28 cellular contexts compared by ENCODE assay signal in genomic region chr4:131344761-131345160, GRCh38.
"Had no signal": no experiment of that assay in that cellular context is flagged by ENCODE, and none has a peak within 500 bp of the region (broad histone marks: within the 10 kb centered on the region; RNA-seq: fewer than 3 reads in every experiment).

No MANE protein-coding gene starts in this region.

- H3K4me1 Mint-ChIP-seq: activated CD4-positive, alpha-beta memory T cell treated with anti-CD3 and anti-CD28 coated beads, Interleukin-2, amount 10 ng/mL, durations not matched to agents 7 days and 5 days; activated CD4-positive, alpha-beta T cell treated with anti-CD3 and anti-CD28 coated beads, Interleukin-2, amount 10 ng/mL, durations not matched to agents 7 days and 5 days; activated naive CD4-positive, alpha-beta T cell treated with anti-CD3 and anti-CD28 coated beads, Interleukin-2, amount 10 ng/mL, durations not matched to agents 7 days and 5 days; brain; T-helper 17 cell had no signal

- H3K4me3 Mint-ChIP-seq: activated CD4-positive, alpha-beta memory T cell treated with anti-CD3 and anti-CD28 coated beads, Interleukin-2, amount 10 ng/mL, durations not matched to agents 7 days and 5 days; activated CD4-positive, alpha-beta T cell treated with anti-CD3 and anti-CD28 coated beads, Interleukin-2, amount 10 ng/mL, durations not matched to agents 7 days and 5 days; activated naive CD4-positive, alpha-beta T cell treated with anti-CD3 and anti-CD28 coated beads, Interleukin-2, amount 10 ng/mL, durations not matched to agents 7 days and 5 days; activated naive CD8-positive, alpha-beta T cell treated with anti-CD3 and anti-CD28 coated beads, Interleukin-2, amount 10 ng/mL, durations not matched to agents 7 days and 5 days; activated T-cell treated with anti-CD3 and anti-CD28 coated beads, Interleukin-2, amount 50 U/mL, for 24 hours; activated T-cell treated with anti-CD3 and anti-CD28 coated beads, Interleukin-2, amount 50 U/mL, for 72 hours; brain; T-helper 17 cell had no signal

- H3K9me3 Mint-ChIP-seq: activated CD4-positive, alpha-beta memory T cell treated with anti-CD3 and anti-CD28 coated beads, Interleukin-2, amount 10 ng/mL, durations not matched to agents 7 days and 5 days; activated CD4-positive, alpha-beta T cell treated with anti-CD3 and anti-CD28 coated beads, Interleukin-2, amount 10 ng/mL, durations not matched to agents 7 days and 5 days; activated naive CD4-positive, alpha-beta T cell treated with anti-CD3 and anti-CD28 coated beads, Interleukin-2, amount 10 ng/mL, durations not matched to agents 7 days and 5 days; activated T-cell treated with anti-CD3 and anti-CD28 coated beads, Interleukin-2, amount 50 U/mL, for 24 hours; brain had no signal

- H3K36me3 Mint-ChIP-seq: activated naive CD4-positive, alpha-beta T cell treated with anti-CD3 and anti-CD28 coated beads, Interleukin-2, amount 10 ng/mL, durations not matched to agents 7 days and 5 days; activated naive CD4-positive, alpha-beta T cell treated with anti-CD3 and anti-CD28 coated beads, Interleukin-2, amount 50 U/mL, for 72 hours; activated naive CD8-positive, alpha-beta T cell treated with anti-CD3 and anti-CD28 coated beads, Interleukin-2, amount 10 ng/mL, durations not matched to agents 7 days and 5 days; brain had no signal

- H3K27ac Mint-ChIP-seq: activated CD4-positive, alpha-beta memory T cell treated with anti-CD3 and anti-CD28 coated beads, Interleukin-2, amount 10 ng/mL, durations not matched to agents 7 days and 5 days; activated CD4-positive, alpha-beta T cell treated with anti-CD3 and anti-CD28 coated beads, Interleukin-2, amount 10 ng/mL, durations not matched to agents 7 days and 5 days; activated naive CD4-positive, alpha-beta T cell treated with anti-CD3 and anti-CD28 coated beads, Interleukin-2, amount 10 ng/mL, durations not matched to agents 7 days and 5 days; activated naive CD4-positive, alpha-beta T cell treated with anti-CD3 and anti-CD28 coated beads, Interleukin-2, amount 50 U/mL, for 72 hours; activated naive CD8-positive, alpha-beta T cell treated with anti-CD3 and anti-CD28 coated beads, Interleukin-2, amount 10 ng/mL, durations not matched to agents 7 days and 5 days; activated T-cell treated with anti-CD3 and anti-CD28 coated beads, Interleukin-2, amount 50 U/mL, for 24 hours; activated T-cell treated with anti-CD3 and anti-CD28 coated beads, Interleukin-2, amount 50 U/mL, for 72 hours; brain; T-helper 17 cell had no signal

- H3K27me3 Mint-ChIP-seq: activated CD4-positive, alpha-beta memory T cell treated with anti-CD3 and anti-CD28 coated beads, Interleukin-2, amount 10 ng/mL, durations not matched to agents 7 days and 5 days; activated CD4-positive, alpha-beta T cell treated with anti-CD3 and anti-CD28 coated beads, Interleukin-2, amount 10 ng/mL, durations not matched to agents 7 days and 5 days; activated naive CD4-positive, alpha-beta T cell treated with anti-CD3 and anti-CD28 coated beads, Interleukin-2, amount 10 ng/mL, durations not matched to agents 7 days and 5 days; activated naive CD8-positive, alpha-beta T cell treated with anti-CD3 and anti-CD28 coated beads, Interleukin-2, amount 10 ng/mL, durations not matched to agents 7 days and 5 days; activated T-cell treated with anti-CD3 and anti-CD28 coated beads, Interleukin-2, amount 50 U/mL, for 24 hours; brain; T-helper 17 cell had no signal

- H3K36me3 ChIP-seq: ascending aorta, breast epithelium, cardiac muscle cell, colonic mucosa, esophagus squamous epithelium, gastroesophageal sphincter, heart right ventricle had no signal

- ATAC-seq: activated naive CD4-positive, alpha-beta T cell treated with anti-CD3 and anti-CD28 coated beads, Interleukin-2, amount 50 U/mL, for 72 hours; activated T-cell treated with anti-CD3 and anti-CD28 coated beads, Interleukin-2, amount 50 U/mL, for 72 hours; gastroesophageal sphincter; heart right ventricle; T-helper 17 cell had no signal

- H3K27me3 ChIP-seq: ascending aorta, breast epithelium, cardiac muscle cell, colonic mucosa, esophagus squamous epithelium, gastroesophageal sphincter, heart right ventricle had no signal

- H3K4me1 ChIP-seq: ascending aorta, breast epithelium, colonic mucosa, esophagus squamous epithelium, gastroesophageal sphincter, heart right ventricle had no signal

- H3K4me3 ChIP-seq: ascending aorta, breast epithelium, cardiac muscle cell, colonic mucosa, esophagus squamous epithelium, gastroesophageal sphincter, heart right ventricle had no signal

- DNase-seq: activated CD4-positive, alpha-beta memory T cell treated with anti-CD3 and anti-CD28 coated beads, Interleukin-2, amount 10 ng/mL, durations not matched to agents 7 days and 5 days; activated CD4-positive, alpha-beta T cell treated with anti-CD3 and anti-CD28 coated beads for 1 hour; activated CD4-positive, alpha-beta T cell treated with anti-CD3 and anti-CD28 coated beads for 4 hours; activated CD4-positive, alpha-beta T cell treated with anti-CD3 and anti-CD28 coated beads, Interleukin-2, amount 10 ng/mL, durations not matched to agents 7 days and 5 days; activated CD4-positive, alpha-beta T cell treated with anti-CD3 and anti-CD28 coated beads, Interleukin-2, amount 50 U/mL, for 4 hours; activated CD8-positive, alpha-beta memory T cell treated with anti-CD3 and anti-CD28 coated beads, Interleukin-2, amount 50 U/mL, for 48 hours; activated gamma-delta T cell; activated naive CD4-positive, alpha-beta T cell; activated naive CD4-positive, alpha-beta T cell treated with anti-CD3 and anti-CD28 coated beads, Interleukin-2, amount 10 ng/mL, durations not matched to agents 7 days and 5 days; activated naive CD8-positive, alpha-beta T cell treated with anti-CD3 and anti-CD28 coated beads, Interleukin-2, amount 10 ng/mL, durations not matched to agents 7 days and 5 days; activated T-cell treated with anti-CD3 and anti-CD28 coated beads for 4 hours; activated T-cell treated with anti-CD3 and anti-CD28 coated beads, Interleukin-2, amount 50 U/mL, for 24 hours; activated T-cell treated with anti-CD3 and anti-CD28 coated beads, Interleukin-2, amount 50 U/mL, for 72 hours; central memory CD4-positive, alpha-beta T cell; cerebellar nuclear complex; colonic mucosa; effector CD8-positive, alpha-beta T cell; esophagus squamous epithelium; foreskin melanocyte; heart right ventricle; T-helper 17 cell had no signal

- H3K9me3 ChIP-seq: ascending aorta, breast epithelium, colonic mucosa, esophagus squamous epithelium, gastroesophageal sphincter had no signal

- H3K27ac ChIP-seq: ascending aorta, breast epithelium, cardiac muscle cell, colonic mucosa, epithelial cell of prostate, esophagus squamous epithelium, gastroesophageal sphincter, heart right ventricle had no signal
